16 cellular contexts compared by ENCODE assay signal in genomic region chr10:29443745-29444523, GRCh38.
DNase-seq lines count a peak whose midpoint lies in the region; ATAC-seq, FAIRE-seq and TF ChIP-seq lines count a peak whose summit lies in the region.
"Had no signal": no experiment of that assay in that cellular context is flagged by ENCODE, and none has a peak within 500 bp of the region (broad histone marks: within the 10 kb centered on the region; RNA-seq: fewer than 3 reads in every experiment).

No MANE protein-coding gene starts in this region.

- H3K9me3 ChIP-seq in K562 (replicated peaks; ENCODE audit: control insufficient read depth, insufficient read depth, low read depth, low read length) (no peaks in the 10 kb centered on the region), mesenchymal stem cell (ENCODE audit: control insufficient read depth, low read length) (no peaks in the 10 kb centered on the region)
- H3K9me3 ChIP-seq: colonic mucosa had no signal

- peaks cover 8% of the 10 kb centered on the region for H3K4me1 Mint-ChIP-seq in osteocyte (ENCODE audit: unreplicated experiment)

- peaks cover 5% of the 10 kb centered on the region; the same call in 1 of the 2 replicates for H4K20me1 ChIP-seq in K562 (replicated peaks; ENCODE audit: control insufficient read depth, insufficient read depth, low read length)

- TF ChIP-seq POLR2A in K562 (conservative IDR thresholded peaks at IDR 0.05): no peak

- H3K4ac ChIP-seq in mesenchymal stem cell (ENCODE audit: low read depth in 1 of 2, low read length in 2 of 2): no peak overlapping the region

- peaks cover 2% of the 10 kb centered on the region for H3K9me3 Mint-ChIP-seq in osteocyte (ENCODE audit: unreplicated experiment)

- no peaks in the 10 kb centered on the region for H3K79me1 ChIP-seq in mesenchymal stem cell (replicated peaks; ENCODE audit: low read length, poor library complexity, severe bottlenecking)

- H3K79me2 ChIP-seq in K562 (ENCODE audit: control insufficient read depth, insufficient read depth, low read length): no peaks in the 10 kb centered on the region

- no peak overlapping the region for H2BK120ac ChIP-seq in mesenchymal stem cell (ENCODE audit: low read depth, low read length)

- TF ChIP-seq RAD21 in K562 (CRISPR knock-in tag; conservative IDR thresholded peaks at IDR 0.05 in 1 of 2, IDR thresholded peaks at IDR 0.05 in 1 of 2): no peak

- H3K4me1 ChIP-seq in K562 (replicated peaks in 1 of 2; ENCODE audit: control insufficient read depth in 2 of 2, insufficient read depth in 2 of 2, low read length in 2 of 2): 0 out of 5 replicates have a peak, but pooled peaks cover 0 to 3% of the 10 kb centered on the region in 2 experiments
- peaks cover 1% of the 10 kb centered on the region for H3K4me1 ChIP-seq in mesenchymal stem cell (ENCODE audit: control insufficient read depth, insufficient read depth, low read depth, low read length)
- H3K4me1 ChIP-seq: colonic mucosa had no signal

- H3K9ac ChIP-seq in K562 (ENCODE audit: insufficient read depth in 1 of 2, low read depth in 2 of 2, low read length in 2 of 2): no peak overlapping the region
- no peak overlapping the region for H3K9ac ChIP-seq in mesenchymal stem cell (ENCODE audit: low read length)

- H2BK12ac ChIP-seq in mesenchymal stem cell (ENCODE audit: low read length in 2 of 2): no peak overlapping the region

- no peaks in the 10 kb centered on the region for H3K27me3 Mint-ChIP-seq in osteocyte (ENCODE audit: unreplicated experiment)

- no peak overlapping the region for H3K18ac ChIP-seq in mesenchymal stem cell (ENCODE audit: low read depth in 1 of 2, low read length in 2 of 2)

- in situ Hi-C loops in K562 (cut with MboI): no loop called here

- WGBS in K562 (ENCODE audit: insufficient coverage, low coverage, missing lambda C conversion rate): 68% methylated on average over 5 of the region's 5 CpGs
- 78% methylated on average over 3 of the region's 5 CpGs for WGBS in mesenchymal stem cell

- DNase-seq in NCI-H2171 treated with DMSO at 0.1 percent for 48 hours (lab: John Stamatoyannopoulos, UW) (peak; percentile 5), NCI-H2171 (lab: John Stamatoyannopoulos, UW) (no peak), NCI-H1436 (lab: John Stamatoyannopoulos, UW) (peak; percentile 61), K562 (ENCODE audit: extremely low read depth in 1 of 4, low spot score in 3 of 4) (peak in 2 of 4 experiments; percentile 27 to 37), mesenchymal stem cell (peak; percentile 38), osteocyte (ENCODE audit: extremely low spot score, unreplicated experiment) (no peak), cortex of kidney (lab: John Stamatoyannopoulos, UW) (no peak), DMS79 (lab: John Stamatoyannopoulos, UW) (no peak)
- DNase-seq: colonic mucosa, DMS53, HCEC 1CT, islet precursor cell, NCI-H1092 treated with DMSO at 0.1 percent for 48 hours, NCI-H82, SHP77 treated with DMSO at 0.1 percent for 48 hours had no signal

- no peaks in the 10 kb centered on the region; the same call in 2 of the 3 replicates for H3K36me3 ChIP-seq in K562 (ENCODE audit: control insufficient read depth, insufficient read depth, low read length)
- peaks cover 0 to 6% of the 10 kb centered on the region in 2 experiments for H3K36me3 ChIP-seq in mesenchymal stem cell (ENCODE audit: control insufficient read depth in 1 of 2, insufficient read depth in 2 of 2, low read depth in 1 of 2, low read length in 2 of 2)
- H3K36me3 ChIP-seq: colonic mucosa had no signal

- peak; percentile 35 for FAIRE-seq in K562 (lab: Jason Lieb, UNC)

- H3K27ac ChIP-seq in K562 (ENCODE audit: extremely low read depth, low read depth, low read length): no peak overlapping the region
- H3K27ac ChIP-seq in mesenchymal stem cell (ENCODE audit: low read length, poor library complexity, severe bottlenecking): no peak overlapping the region
- H3K27ac ChIP-seq: colonic mucosa, VCaP had no signal

- H3K14ac ChIP-seq in mesenchymal stem cell (ENCODE audit: low read length in 2 of 2): no peak overlapping the region

- TF ChIP-seq CTCF in K562 (IDR thresholded peaks at IDR 0.05 in 2 of 3, conservative IDR thresholded peaks at IDR 0.05 in 1 of 3; ENCODE audit: insufficient read depth in 2 of 3, low read depth in 1 of 3, low read length in 3 of 3): no peak
- TF ChIP-seq CTCF in osteocyte (IDR thresholded peaks at IDR 0.05): no peak

- H3K23ac ChIP-seq in mesenchymal stem cell (ENCODE audit: low read length in 2 of 2): no peak overlapping the region

- POLR2A ChIA-PET in K562 (lab: Yijun Ruan, JAX): no interaction called here

- peak overlapping the region; percentile 67 for H4K8ac ChIP-seq in mesenchymal stem cell (ENCODE audit: low read length)

- H3K27ac Mint-ChIP-seq in osteocyte (ENCODE audit: unreplicated experiment): no peak overlapping the region

- H3K9me1 ChIP-seq in K562 (ENCODE audit: control insufficient read depth, insufficient read depth, low read length): no peaks in the 10 kb centered on the region

- intact Hi-C loops in K562 (cut with micrococcal nuclease): loop anchor here (2.0 kb wide), 2 partner anchors 33 to 53 kb away; no protein-coding TSS in a partner anchor

- H3K4me3 Mint-ChIP-seq in osteocyte (ENCODE audit: unreplicated experiment): no peak overlapping the region

- ATAC-seq in K562: peak; percentile 83

- H3K4me2 ChIP-seq in K562 (ENCODE audit: insufficient read depth, low read length) (no peak overlapping the region), mesenchymal stem cell (ENCODE audit: low read length, poor library complexity, severe bottlenecking) (no peak overlapping the region)

- no peak overlapping the region for H2AK5ac ChIP-seq in mesenchymal stem cell (ENCODE audit: low read length, severe bottlenecking)

- no TSS peak for BruUV-seq in K562 (replicated peaks; lab: Mats Ljungman, UMichigan)

- no peak for TF ChIP-seq EP300 in K562 (IDR thresholded peaks at IDR 0.05; ENCODE audit: low read length)

- CTCF ChIA-PET in K562 (lab: Yijun Ruan, JAX; ENCODE audit: low intra/inter-chr PET ratio): interaction anchor here (0.7 kb wide), 1 partner anchor 18 kb away, joined by 5 read pairs; no protein-coding TSS in a partner anchor

- H4K91ac ChIP-seq in mesenchymal stem cell (ENCODE audit: low read length): no peak overlapping the region

- H2BK5ac ChIP-seq in mesenchymal stem cell (ENCODE audit: low read depth, low read length, poor library complexity, severe bottlenecking): no peak overlapping the region

- H3K4me3 ChIP-seq in K562 (no peak overlapping the region), mesenchymal stem cell (ENCODE audit: insufficient read depth in 1 of 2, low read depth in 1 of 2, low read length in 2 of 2) (no peak overlapping the region)
- H3K4me3 ChIP-seq: colonic mucosa had no signal

- peak overlapping the region; percentile 54; the same call in 1 of the 2 replicates for H2AFZ ChIP-seq in K562 (ENCODE audit: low read depth, low read length)
- no peak overlapping the region for H2AFZ ChIP-seq in mesenchymal stem cell (ENCODE audit: low read depth, low read length)

- H3K36me3 Mint-ChIP-seq in osteocyte (ENCODE audit: unreplicated experiment): peaks cover 2% of the 10 kb centered on the region

- H2BK15ac ChIP-seq in mesenchymal stem cell (ENCODE audit: low read depth, poor library complexity, severe bottlenecking): no peak overlapping the region

- H3K27me3 ChIP-seq in K562 (ENCODE audit: control insufficient read depth in 2 of 2, insufficient read depth in 2 of 2, low read length in 2 of 2) (no peaks in the 10 kb centered on the region), mesenchymal stem cell (ENCODE audit: control insufficient read depth in 1 of 2, insufficient read depth in 1 of 2, low read length in 2 of 2) (no peaks in the 10 kb centered on the region)
- H3K27me3 ChIP-seq: colonic mucosa had no signal

TF ChIP-seq in K562, 482 proteins besides CTCF, POLR2A, EP300 and RAD21 (continues in another document):
- TF ChIP-seq NRF1 (conservative IDR thresholded peaks at IDR 0.05 in 1 of 2, IDR thresholded peaks at IDR 0.05 in 1 of 2) (peak; percentile 68 to 70), KAT7 (CRISPR knock-in tag; IDR thresholded peaks at IDR 0.05; ENCODE audit: borderline replicate concordance) (no peak), TSHZ1 (CRISPR knock-in tag; IDR thresholded peaks at IDR 0.05) (no peak), ERF (CRISPR knock-in tag; IDR thresholded peaks at IDR 0.05) (no peak), CSDE1 (IDR thresholded peaks at IDR 0.05) (no peak), CC2D1A (IDR thresholded peaks at IDR 0.05) (0 out of 2 replicates have a peak, but pooled peaks have one; percentile 25), SAFB2 (IDR thresholded peaks at IDR 0.05; ENCODE audit: borderline replicate concordance, low read depth, low read length, severe bottlenecking) (no peak), HNRNPK (IDR thresholded peaks at IDR 0.05; ENCODE audit: low read depth, low read length, poor library complexity, severe bottlenecking) (no peak), ZKSCAN1 (IDR thresholded peaks at IDR 0.05; ENCODE audit: low read depth, low read length) (no peak)

Comparison
In these comparisons a context has a peak if more than half of its experiments do, and no peak if none do; other contexts are left out.
1. DNase-seq: peak in NCI-H2171 treated with DMSO at 0.1 percent for 48 hours (single experiment), NCI-H1436 (single experiment) and mesenchymal stem cell (single experiment); none in NCI-H2171 (single experiment), osteocyte (single experiment), cortex of kidney (single experiment) and DMS79 (single experiment).